ENCODE assay signal across 1 cellular context in the genomic region with DNA sequence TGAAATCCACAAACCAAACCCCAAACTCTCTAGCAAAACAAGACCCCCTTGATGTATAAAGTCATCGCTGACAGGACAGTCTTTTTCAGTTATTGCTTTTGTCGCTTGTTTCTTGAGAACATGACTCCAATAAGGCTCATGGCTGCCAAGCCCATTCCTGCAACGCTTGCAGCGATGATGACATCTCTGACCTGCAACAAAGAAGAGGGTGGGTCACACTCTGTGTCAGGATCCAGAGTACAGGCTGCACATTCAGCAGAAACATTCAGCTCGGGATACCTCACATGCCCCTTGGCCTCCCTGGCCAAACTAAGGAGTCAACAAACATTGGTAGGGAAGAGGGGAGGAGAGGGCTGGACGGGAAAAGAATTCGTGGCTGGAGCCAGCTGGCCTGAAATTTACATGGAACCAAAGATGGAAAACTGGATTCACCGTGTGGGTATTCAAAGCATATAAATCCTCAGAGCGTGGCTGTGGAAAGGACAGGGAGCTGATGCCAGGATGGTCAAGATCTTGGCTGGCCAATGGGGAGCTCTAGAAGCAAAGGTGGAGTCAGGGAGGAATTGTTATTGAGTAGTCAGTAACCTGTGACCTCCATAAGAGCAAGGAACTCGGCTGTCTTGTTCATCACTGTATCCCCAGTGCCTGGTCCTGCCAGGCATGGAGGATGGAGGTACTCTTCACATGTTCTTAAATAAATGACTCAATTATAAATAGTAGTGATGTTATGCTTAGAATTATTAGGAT.
TF ChIP-seq lines count a peak whose summit lies in the region.

No MANE protein-coding gene starts in this region.

TF ChIP-seq in GM12878, 131 proteins besides CTCF, POLR2A, EP300 and RAD21:
- TF ChIP-seq GABPA (IDR thresholded peaks at IDR 0.05; ENCODE audit: low read depth) (no peak), ELK1 (IDR thresholded peaks at IDR 0.05; ENCODE audit: low read depth, low read length) (no peak), WRNIP1 (IDR thresholded peaks at IDR 0.05; ENCODE audit: borderline replicate concordance, low read depth, low read length) (no peak), SREBF1 (IDR thresholded peaks at IDR 0.05; ENCODE audit: low read length) (no peak)
